Comparison of ENCODE assay signal across 23 cellular contexts in the genomic region with DNA sequence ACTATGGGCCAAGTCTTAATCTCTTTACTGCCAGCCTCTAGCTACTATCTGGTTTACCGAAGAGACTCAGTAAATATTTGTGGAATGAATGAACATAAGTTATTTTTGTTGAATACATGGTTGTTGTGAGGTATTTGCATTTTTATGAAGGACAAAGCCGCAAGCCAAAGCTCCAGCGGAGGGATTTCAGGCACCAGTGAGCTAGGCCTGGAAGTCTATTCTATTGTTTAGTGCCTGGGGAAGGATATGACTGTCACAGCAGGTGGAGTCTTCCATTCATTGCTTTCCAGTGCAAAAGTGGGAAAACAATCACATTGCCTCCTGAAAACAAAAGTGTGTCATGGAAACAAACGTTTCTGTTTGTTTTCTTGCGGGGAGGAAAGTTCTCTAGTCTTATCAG.
DNase-seq lines count a peak whose midpoint lies in the region; ATAC-seq, FAIRE-seq and TF ChIP-seq lines count a peak whose summit lies in the region.
"Had no signal": no experiment of that assay in that cellular context is flagged by ENCODE, and none has a peak within 500 bp of the region (broad histone marks: within the 10 kb centered on the region; RNA-seq: fewer than 3 reads in every experiment).

No MANE protein-coding gene starts in this region.

- DNase-seq in HepG2 (ENCODE audit: low spot score) (no peak), astrocyte of the hippocampus (ENCODE audit: low read depth, low spot score) (peak; percentile 62), kidney tubule cell (ENCODE audit: low spot score) (peak; percentile 40), AG08396 (ENCODE audit: low spot score) (no peak), NCI-H1694 treated with DMSO at 0.1 percent for 48 hours (lab: John Stamatoyannopoulos, UW) (no peak), RWPE1 (ENCODE audit: low spot score) (no peak)
- DNase-seq: activated CD4-positive, alpha-beta memory T cell treated with anti-CD3 and anti-CD28 coated beads for 36 hours; activated CD4-positive, CD25-positive, alpha-beta regulatory T cell; activated effector memory CD4-positive, alpha-beta T cell treated with Interleukin-2 at 50 U/mL for 16 hours; KG1; left cardiac atrium; natural killer cell; NCI-H1694; pancreas; sigmoid colon; T1000; upper lobe of left lung had no signal

- H3K4me1 ChIP-seq in liver (ENCODE audit: control insufficient read depth in 4 of 4, insufficient read depth in 4 of 4, low read length in 3 of 4): peaks cover 7 to 31% (median 22%) of the 10 kb centered on the region in 4 donors
- H3K4me1 ChIP-seq in HepG2 (ENCODE audit: insufficient read depth, low read length): no peaks in the 10 kb centered on the region
- H3K4me1 ChIP-seq: BLaER1, HAP-1, sigmoid colon had no signal

- H3K79me2 ChIP-seq in HepG2 (ENCODE audit: insufficient read depth, low read length): no peaks in the 10 kb centered on the region

- no peak overlapping the region for H3K4me3 ChIP-seq in liver (ENCODE audit: low read depth in 1 of 3, low read length in 3 of 3)
- no peak overlapping the region for H3K4me3 ChIP-seq in HepG2 (replicated peaks in 1 of 3; ENCODE audit: insufficient read depth in 1 of 3, low read depth in 2 of 3, low read length in 3 of 3)
- H3K4me3 ChIP-seq: BLaER1, HAP-1, pancreas, sigmoid colon, upper lobe of left lung had no signal

- FAIRE-seq in HepG2 (lab: Jason Lieb, UNC): no peak
- FAIRE-seq: G401.6, GM18507, pancreas had no signal

- H3K4me2 ChIP-seq in HepG2 (ENCODE audit: low read depth, low read length): no peak overlapping the region
- H3K4me2 ChIP-seq: BLaER1 had no signal

- H3K9ac ChIP-seq in liver (ENCODE audit: low read depth in 1 of 2, low read length in 2 of 2) (no peak overlapping the region), HepG2 (ENCODE audit: insufficient read depth, low read depth, low read length) (no peak overlapping the region)
- H3K9ac ChIP-seq: BLaER1 had no signal

- TF ChIP-seq CTCF in liver (IDR thresholded peaks at IDR 0.05; ENCODE audit: low read depth, low read length, missing input control) (no peak), HepG2 (CRISPR knock-in tag; IDR thresholded peaks at IDR 0.05) (no peak), RWPE1 (conservative IDR thresholded peaks at IDR 0.05; ENCODE audit: low read depth) (no peak)

- no peaks in the 10 kb centered on the region for H4K20me1 ChIP-seq in HepG2 (ENCODE audit: insufficient read depth, low read length)
- H4K20me1 ChIP-seq: BLaER1 had no signal

- H3K9me3 ChIP-seq in liver (ENCODE audit: control insufficient read depth in 4 of 4, low read length in 3 of 4) (no peaks in the 10 kb centered on the region), HepG2 (ENCODE audit: low read length) (no peaks in the 10 kb centered on the region)
- H3K9me3 ChIP-seq: BLaER1, HAP-1, pancreas, sigmoid colon, upper lobe of left lung had no signal

- no peak for ATAC-seq in HepG2
- no peak for ATAC-seq in GM21381 (IDR thresholded peaks at IDR 0.05; ENCODE audit: unreplicated experiment)
- ATAC-seq: natural killer cell had no signal

- TF ChIP-seq RAD21 in liver (IDR thresholded peaks at IDR 0.05) (no peak), HepG2 (CRISPR knock-in tag; IDR thresholded peaks at IDR 0.05) (no peak)

- intact Hi-C loops in HepG2 (cut with micrococcal nuclease; ENCODE audit: unreplicated experiment): no loop called here

- no peak for TF ChIP-seq POLR2A in HepG2 (IDR thresholded peaks at IDR 0.05; ENCODE audit: insufficient read depth in 1 of 2, low read depth in 2 of 2, low read length in 2 of 2)

- in situ Hi-C loops in HepG2 (cut with HindIII; ENCODE audit: extremely low pct_ligation_motif_present, low pct_unique_long_range_greater_than_20kb): no loop called here

- H3K27me3 ChIP-seq in liver (ENCODE audit: control insufficient read depth in 4 of 4, insufficient read depth in 4 of 4, low read length in 3 of 4): no peaks in the 10 kb centered on the region
- H3K27me3 ChIP-seq in HepG2 (ENCODE audit: control insufficient read depth in 1 of 2, insufficient read depth in 2 of 2, low read length in 2 of 2): no peaks in the 10 kb centered on the region; a peak in 1 of 5 replicates
- H3K27me3 ChIP-seq: BLaER1, pancreas, sigmoid colon, upper lobe of left lung had no signal

- H3K36me3 ChIP-seq in liver (ENCODE audit: control insufficient read depth in 4 of 4, insufficient read depth in 3 of 4, low read depth in 1 of 4, low read length in 3 of 4): no peaks in the 10 kb centered on the region
- no peaks in the 10 kb centered on the region for H3K36me3 ChIP-seq in HepG2 (replicated peaks in 1 of 2; ENCODE audit: control insufficient read depth in 1 of 2, insufficient read depth in 2 of 2, low read length in 2 of 2)
- H3K36me3 ChIP-seq: BLaER1, HAP-1, pancreas, sigmoid colon, upper lobe of left lung had no signal

- CTCF ChIA-PET in HepG2 (lab: Yijun Ruan, JAX; ENCODE audit: low intra/inter-chr PET ratio, low total read pairs) (no interaction called here), RWPE1 (lab: Yijun Ruan, JAX) (no interaction called here)

- no peak overlapping the region for H2AFZ ChIP-seq in HepG2 (ENCODE audit: low read length)

- H3K27ac ChIP-seq in liver (ENCODE audit: low read depth in 1 of 2, low read length in 2 of 2) (peak overlapping the region; percentile 63 to 72), HepG2 (ENCODE audit: extremely low read length, insufficient read depth, low read length) (no peak overlapping the region), RWPE1 (no peak overlapping the region)
- H3K27ac ChIP-seq: BLaER1 had no signal

- WGBS in liver: 58% methylated on average over 5 of the region's 5 CpGs
- WGBS in HepG2 (ENCODE audit: low lambda C conversion rate): 26% methylated on average over 5 of the region's 5 CpGs

- POLR2A ChIA-PET in HepG2 (lab: Yijun Ruan, JAX): no interaction called here
- POLR2A ChIA-PET in RWPE1 (lab: Yijun Ruan, JAX; ENCODE audit: low non-redundant PET): no interaction called here

- no TSS peak for BruUV-seq in HepG2 (replicated peaks; lab: Mats Ljungman, UMichigan)

- TF ChIP-seq EP300 in HepG2 (IDR thresholded peaks at IDR 0.05; ENCODE audit: low read depth in 2 of 2, low read length in 2 of 2) (no peak), HepG2 (CRISPR knock-in tag; IDR thresholded peaks at IDR 0.05; ENCODE audit: borderline replicate concordance) (no peak)

TF ChIP-seq in liver, 16 proteins besides CTCF, POLR2A, EP300 and RAD21:
- no peak for TF ChIP-seq FOXA1 (IDR thresholded peaks at IDR 0.05)
- no peak for TF ChIP-seq NR2F2 (IDR thresholded peaks at IDR 0.05)
- no peak for TF ChIP-seq RXRA (IDR thresholded peaks at IDR 0.05)
- TF ChIP-seq, protein P1, sequence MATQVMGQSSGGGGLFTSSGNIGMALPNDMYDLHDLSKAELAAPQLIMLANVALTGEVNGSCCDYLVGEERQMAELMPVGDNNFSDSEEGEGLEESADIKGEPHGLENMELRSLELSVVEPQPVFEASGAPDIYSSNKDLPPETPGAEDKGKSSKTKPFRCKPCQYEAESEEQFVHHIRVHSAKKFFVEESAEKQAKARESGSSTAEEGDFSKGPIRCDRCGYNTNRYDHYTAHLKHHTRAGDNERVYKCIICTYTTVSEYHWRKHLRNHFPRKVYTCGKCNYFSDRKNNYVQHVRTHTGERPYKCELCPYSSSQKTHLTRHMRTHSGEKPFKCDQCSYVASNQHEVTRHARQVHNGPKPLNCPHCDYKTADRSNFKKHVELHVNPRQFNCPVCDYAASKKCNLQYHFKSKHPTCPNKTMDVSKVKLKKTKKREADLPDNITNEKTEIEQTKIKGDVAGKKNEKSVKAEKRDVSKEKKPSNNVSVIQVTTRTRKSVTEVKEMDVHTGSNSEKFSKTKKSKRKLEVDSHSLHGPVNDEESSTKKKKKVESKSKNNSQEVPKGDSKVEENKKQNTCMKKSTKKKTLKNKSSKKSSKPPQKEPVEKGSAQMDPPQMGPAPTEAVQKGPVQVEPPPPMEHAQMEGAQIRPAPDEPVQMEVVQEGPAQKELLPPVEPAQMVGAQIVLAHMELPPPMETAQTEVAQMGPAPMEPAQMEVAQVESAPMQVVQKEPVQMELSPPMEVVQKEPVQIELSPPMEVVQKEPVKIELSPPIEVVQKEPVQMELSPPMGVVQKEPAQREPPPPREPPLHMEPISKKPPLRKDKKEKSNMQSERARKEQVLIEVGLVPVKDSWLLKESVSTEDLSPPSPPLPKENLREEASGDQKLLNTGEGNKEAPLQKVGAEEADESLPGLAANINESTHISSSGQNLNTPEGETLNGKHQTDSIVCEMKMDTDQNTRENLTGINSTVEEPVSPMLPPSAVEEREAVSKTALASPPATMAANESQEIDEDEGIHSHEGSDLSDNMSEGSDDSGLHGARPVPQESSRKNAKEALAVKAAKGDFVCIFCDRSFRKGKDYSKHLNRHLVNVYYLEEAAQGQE (IDR thresholded peaks at IDR 0.05): no peak
- no peak for TF ChIP-seq TAF1 (conservative IDR thresholded peaks at IDR 0.05)

TF ChIP-seq in HepG2, 621 proteins besides CTCF, POLR2A, EP300 and RAD21 (continues in another document):
- no peak for TF ChIP-seq MAFK (conservative IDR thresholded peaks at IDR 0.05 in 1 of 2, IDR thresholded peaks at IDR 0.05 in 1 of 2; ENCODE audit: low read length in 2 of 2)
- TF ChIP-seq ZC3H13 (CRISPR knock-in tag; IDR thresholded peaks at IDR 0.05): no peak
- TF ChIP-seq, protein P2, sequence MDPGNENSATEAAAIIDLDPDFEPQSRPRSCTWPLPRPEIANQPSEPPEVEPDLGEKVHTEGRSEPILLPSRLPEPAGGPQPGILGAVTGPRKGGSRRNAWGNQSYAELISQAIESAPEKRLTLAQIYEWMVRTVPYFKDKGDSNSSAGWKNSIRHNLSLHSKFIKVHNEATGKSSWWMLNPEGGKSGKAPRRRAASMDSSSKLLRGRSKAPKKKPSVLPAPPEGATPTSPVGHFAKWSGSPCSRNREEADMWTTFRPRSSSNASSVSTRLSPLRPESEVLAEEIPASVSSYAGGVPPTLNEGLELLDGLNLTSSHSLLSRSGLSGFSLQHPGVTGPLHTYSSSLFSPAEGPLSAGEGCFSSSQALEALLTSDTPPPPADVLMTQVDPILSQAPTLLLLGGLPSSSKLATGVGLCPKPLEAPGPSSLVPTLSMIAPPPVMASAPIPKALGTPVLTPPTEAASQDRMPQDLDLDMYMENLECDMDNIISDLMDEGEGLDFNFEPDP (CRISPR knock-in tag; conservative IDR thresholded peaks at IDR 0.05): no peak
- no peak for TF ChIP-seq IKZF4 (CRISPR knock-in tag; IDR thresholded peaks at IDR 0.05; ENCODE audit: borderline replicate concordance, low read depth, not compliant biosample characterization)

Comparison
In these comparisons a context has a peak if more than half of its experiments do, and no peak if none do; other contexts are left out.
1. H3K27ac ChIP-seq: peak in liver (2 of 2); none in HepG2 (single experiment) and RWPE1 (single experiment).
2. DNase-seq: peak in astrocyte of the hippocampus (single experiment) and kidney tubule cell (single experiment); none in HepG2 (single experiment), AG08396 (single experiment), NCI-H1694 treated with DMSO at 0.1 percent for 48 hours (single experiment) and RWPE1 (single experiment).